In the genomic region with DNA sequence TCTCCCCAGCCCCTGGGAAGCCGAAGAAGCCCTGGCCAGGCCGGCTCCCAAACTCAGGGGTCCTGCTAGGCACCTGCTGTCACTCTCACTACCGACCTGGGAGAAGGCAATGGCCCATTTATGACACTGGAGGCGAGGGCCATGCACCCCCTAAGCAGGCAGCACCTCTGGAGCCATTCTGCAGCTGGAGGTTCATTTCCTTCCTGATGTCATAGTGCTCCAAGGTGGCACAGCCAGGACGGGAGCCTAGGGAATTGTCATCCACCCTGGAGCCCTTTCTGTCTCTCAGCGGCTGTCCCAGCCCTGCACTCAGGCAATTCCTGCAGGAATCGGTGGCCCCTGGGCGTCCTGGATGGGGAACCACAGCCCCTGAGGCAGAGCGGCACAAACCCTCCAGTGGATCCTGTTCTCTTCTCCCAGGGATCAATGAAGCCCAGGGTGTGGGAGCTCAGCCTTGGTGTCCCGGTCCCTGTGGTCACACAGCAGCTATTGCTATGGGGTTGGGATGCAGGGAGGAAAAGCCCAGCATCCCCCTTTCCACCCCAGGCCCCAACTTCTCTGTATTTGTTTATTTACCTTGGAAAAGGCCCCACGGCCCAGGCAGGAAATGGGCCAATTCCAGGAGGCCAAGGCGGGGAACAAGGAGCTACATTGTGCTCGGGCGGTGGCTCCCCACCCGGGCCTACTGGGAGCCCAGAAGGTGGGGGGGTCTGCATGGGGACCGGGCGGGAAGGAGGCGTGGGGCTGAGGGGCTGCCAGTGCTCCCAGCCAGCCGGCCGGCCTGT, we compare ENCODE assay signal across 8 cellular contexts. TPM values are rescaled to one million over a fixed set of nuclear protein-coding genes. Genes with fewer than 3 reads are reported as not detected.
DNase-seq lines count a peak whose midpoint lies in the region; ATAC-seq, FAIRE-seq and TF ChIP-seq lines count a peak whose summit lies in the region.
"Not testable (repeated sequence)": the region's sequence is repeated elsewhere in the genome, so short reads cannot be mapped to it uniquely, and the experiment has no call there.
"Had no signal": no experiment of that assay in that cellular context is flagged by ENCODE, and none has a peak within 500 bp of the region (broad histone marks: within the 10 kb centered on the region; RNA-seq: fewer than 3 reads in every experiment).

No MANE protein-coding gene starts in this region.

- TF ChIP-seq RAD21 in GM12878 (IDR thresholded peaks at IDR 0.05; ENCODE audit: insufficient read depth, low read depth, low read length), result not testable (repeated sequence)

- not testable (repeated sequence) for H3K27ac ChIP-seq in RWPE2 (ENCODE audit: poor library complexity, severe bottlenecking); GM12878 (ENCODE audit: control insufficient read depth, insufficient read depth); right cardiac atrium (ENCODE audit: low read length); lower lobe of right lung; suprapubic skin

- not testable (repeated sequence) for H3K79me2 ChIP-seq in GM12878 (ENCODE audit: control insufficient read depth, insufficient read depth, low read length)

- H3K4me2 ChIP-seq in GM12878 (ENCODE audit: control insufficient read depth, insufficient read depth), result not testable (repeated sequence)

- not testable (repeated sequence) for TF ChIP-seq EP300 in GM12878 (IDR thresholded peaks at IDR 0.05; ENCODE audit: borderline replicate concordance in 1 of 2, control insufficient read depth in 1 of 2, low read depth in 2 of 2, low read length in 2 of 2); suprapubic skin (IDR thresholded peaks at IDR 0.05)

- CTCF ChIA-PET in GM12878 (lab: Yijun Ruan, JAX), result not testable (repeated sequence)

- not testable (repeated sequence) for H3K4me3 ChIP-seq in RWPE2 (ENCODE audit: severe bottlenecking); GM12878; right cardiac atrium (ENCODE audit: low read length); lower lobe of right lung; suprapubic skin

- in situ Hi-C loops in GM12878 (cut with MboI), result not testable (repeated sequence)

- RAD21 ChIA-PET in GM12878 (lab: Charles Lee; ENCODE audit: unreplicated experiment), result not testable (repeated sequence)

- peak; percentile 38 for DNase-seq in RWPE2 (ENCODE audit: low spot score)
- not testable (repeated sequence) for DNase-seq in GM12878 (ENCODE audit: low read depth, low spot score)
- peak; percentile 10 to 81 (median 59) for DNase-seq in head of caudate nucleus
- peak; percentile 70 to 87 (median 82) for DNase-seq in right cardiac atrium
- peak; percentile 32 for DNase-seq in lower lobe of right lung
- DNase-seq in posterior vena cava (ENCODE audit: low spot score), result peak; percentile 49
- DNase-seq in suprapubic skin (ENCODE audit: low spot score in 2 of 2), result peak; percentile 56 to 59

- H3K4me1 ChIP-seq in RWPE2 (ENCODE audit: insufficient read depth, poor library complexity, severe bottlenecking); GM12878 (ENCODE audit: control insufficient read depth, insufficient read depth, low read length); right cardiac atrium (ENCODE audit: control insufficient read depth, insufficient read depth, low read length); lower lobe of right lung; suprapubic skin: not testable (repeated sequence)

- not testable (repeated sequence) for H3K27me3 ChIP-seq in RWPE2 (ENCODE audit: insufficient read depth, poor library complexity, severe bottlenecking); GM12878 (replicated peaks in 1 of 2; ENCODE audit: control insufficient read depth in 2 of 2, insufficient read depth in 2 of 2, low read length in 1 of 2); right cardiac atrium (ENCODE audit: control insufficient read depth, insufficient read depth); lower lobe of right lung (ENCODE audit: low read depth); suprapubic skin

- not testable (repeated sequence) for H3K36me3 ChIP-seq in RWPE2 (ENCODE audit: low read depth); GM12878 (ENCODE audit: control insufficient read depth in 2 of 2, insufficient read depth in 2 of 2, low read length in 1 of 2); lower lobe of right lung; suprapubic skin

- H4K20me1 ChIP-seq in GM12878 (ENCODE audit: control insufficient read depth, insufficient read depth), result not testable (repeated sequence)

- peak; percentile 66 for ATAC-seq in RWPE2 (ENCODE audit: low read depth)
- ATAC-seq in GM12878, result peak; percentile 19; the same call in 2 of the 3 replicates
- ATAC-seq in right cardiac atrium, result peak; percentile 96
- peak; percentile 54 to 67 for ATAC-seq in lower lobe of right lung

- not testable (repeated sequence) for H2AFZ ChIP-seq in GM12878 (ENCODE audit: control insufficient read depth, low read depth, low read length)

- not testable (repeated sequence) for H3K9ac ChIP-seq in GM12878 (ENCODE audit: control insufficient read depth, insufficient read depth, low read length)

- 100% methylated on average over 6 of the region's 20 CpGs for WGBS in GM12878 (ENCODE audit: insufficient coverage, insufficient replicate concordance, low lambda C conversion rate, missing lambda C conversion rate)
- WGBS in right cardiac atrium, result 17% methylated on average over 9 of the region's 20 CpGs
- no CpG with 5 or more reads among the region's 20 CpGs for WGBS in suprapubic skin

- H3K9me3 ChIP-seq in RWPE2 (ENCODE audit: severe bottlenecking); GM12878 (replicated peaks; ENCODE audit: control insufficient read depth, insufficient read depth, low read length); right cardiac atrium (ENCODE audit: control insufficient read depth, low read length); lower lobe of right lung; suprapubic skin: not testable (repeated sequence)

- SMC1A ChIA-PET in GM12878 (lab: Charles Lee; ENCODE audit: uncharacterized antibody, unreplicated experiment), result not testable (repeated sequence)

- not testable (repeated sequence) for FAIRE-seq in GM12878 (lab: Jason Lieb, UNC)

- BruUV-seq in GM12878 (replicated peaks; lab: Mats Ljungman, UMichigan), result not testable (repeated sequence)

- POLR2A ChIA-PET in GM12878 (lab: Charles Lee), result not testable (repeated sequence)

- not testable (repeated sequence) for TF ChIP-seq CTCF in RWPE2 (IDR thresholded peaks at IDR 0.05; ENCODE audit: poor library complexity, severe bottlenecking); GM12878 (IDR thresholded peaks at IDR 0.05 in 2 of 3, conservative IDR thresholded peaks at IDR 0.05 in 1 of 3; ENCODE audit: control insufficient read depth in 2 of 3, extremely low read depth in 1 of 3, insufficient read depth in 1 of 3, low read depth in 3 of 3, low read length in 3 of 3); lower lobe of right lung (IDR thresholded peaks at IDR 0.05); suprapubic skin (IDR thresholded peaks at IDR 0.05)

- not testable (repeated sequence) for TF ChIP-seq POLR2A in GM12878 (IDR thresholded peaks at IDR 0.05; ENCODE audit: low read depth, low read length); suprapubic skin (IDR thresholded peaks at IDR 0.05)

- intact Hi-C loops in GM12878 (cut with micrococcal nuclease; ENCODE audit: unreplicated experiment); head of caudate nucleus (cut with DNase I); right cardiac atrium (cut with DNase I); lower lobe of right lung (cut with DNase I); posterior vena cava (cut with DNase I): not testable (repeated sequence)

RNA-seq across cellular contexts. Expression of gene TRIM74, which starts 20.6 kb away (rescaled TPM):
- 0.93 and 2.3 TPM in 2 replicates for total RNA-seq in GM12878 (2013; cell fraction: nucleolus; rRNA removed)
- total RNA-seq in GM12878 (2014; rRNA removed) (0.11 TPM in 1 of 2 replicates, not detected in the other), GM12878 (2014; rRNA removed; fragmentation: Illumina TruSeq; extraction: Trizol) (not detected in 2 replicates), GM12878 (2021) (0.31 TPM in 1 of 2 replicates, not detected in the other), right cardiac atrium (under 1 TPM in 1 of 4 donors, not detected in 3; 0.53 TPM), lower lobe of right lung (1.1 TPM), posterior vena cava (under 1 TPM in 1 of 2 donors, not detected in 1; 0.33 TPM), suprapubic skin (not detected)
- not detected for polyA plus RNA-seq in GM12878 (2011; ENCODE audit: low read depth)
- polyA plus RNA-seq in GM12878 (2011; rRNA removed) (0.10 and 0.24 TPM in 2 replicates), GM12878 (2014; fragmentation: Illumina TruSeq; extraction: Trizol) (not detected in 2 replicates), GM12878 (2014; fragmentation: Nextera tagmentation; extraction: Ambion mirVana) (not detected), GM12878 (2014; rRNA removed) (0.19 TPM in 1 of 2 replicates, not detected in the other), GM12878 (2016; fragmentation: Nextera tagmentation; extraction: Ambion mirVana) (under 1 TPM; 0.11 to 0.48 TPM), right cardiac atrium (0.27 TPM)
- polyA plus RNA-seq in GM12878 (2011; cell fraction: cytosol; rRNA removed), result not detected in 2 replicates
- polyA plus RNA-seq in GM12878 (2011; cell fraction: nucleus; rRNA removed), result 0.79 and 0.88 TPM in 2 replicates
- 0.37 TPM in 1 of 2 replicates, not detected in the other for polyA plus RNA-seq in GM12878 (2012)
- not detected in 2 replicates for polyA minus RNA-seq in GM12878 (2011; rRNA and poly(A)+ RNA removed)
- not detected in 2 replicates for polyA minus RNA-seq in GM12878 (2011; cell fraction: cytosol; rRNA and poly(A)+ RNA removed)
- polyA minus RNA-seq in GM12878 (2011; cell fraction: nucleus; rRNA and poly(A)+ RNA removed), result not detected in 2 replicates
- total RNA-seq: LHCN-M2 had no signal

RNA-seq across cellular contexts. Expression of gene SPDYE8, which starts 39.7 kb away (rescaled TPM):
- total RNA-seq in GM12878 (2013; cell fraction: nucleolus; rRNA removed), result not detected in 2 replicates
- total RNA-seq in GM12878 (2014; rRNA removed), result not detected in 2 replicates
- not detected in 2 replicates for total RNA-seq in GM12878 (2014; rRNA removed; fragmentation: Illumina TruSeq; extraction: Trizol)
- not detected in 2 replicates for total RNA-seq in GM12878 (2021)
- polyA plus RNA-seq in GM12878 (2011; ENCODE audit: low read depth), result 0.17 TPM
- not detected in 2 replicates for polyA plus RNA-seq in GM12878 (2011; rRNA removed)
- polyA plus RNA-seq in GM12878 (2011; cell fraction: cytosol; rRNA removed), result not detected in 2 replicates
- polyA plus RNA-seq in GM12878 (2011; cell fraction: nucleus; rRNA removed), result not detected in 2 replicates
- 0.14 and 0.27 TPM in 2 replicates for polyA plus RNA-seq in GM12878 (2012)
- polyA plus RNA-seq in GM12878 (2014; fragmentation: Illumina TruSeq; extraction: Trizol), result not detected in 2 replicates
- polyA plus RNA-seq in GM12878 (2014; fragmentation: Nextera tagmentation; extraction: Ambion mirVana), result under 1 TPM in 1 of 2 experiments, not detected in 1; 0.11 TPM
- polyA plus RNA-seq in GM12878 (2014; rRNA removed), result 0.04 TPM in 1 of 2 replicates, not detected in the other
- under 1 TPM; 0.58 to 0.83 TPM for polyA plus RNA-seq in GM12878 (2016; fragmentation: Nextera tagmentation; extraction: Ambion mirVana)
- polyA minus RNA-seq in GM12878 (2011; rRNA and poly(A)+ RNA removed), result not detected in 2 replicates
- polyA minus RNA-seq in GM12878 (2011; cell fraction: cytosol; rRNA and poly(A)+ RNA removed), result not detected in 2 replicates
- not detected in 2 replicates for polyA minus RNA-seq in GM12878 (2011; cell fraction: nucleus; rRNA and poly(A)+ RNA removed)
- not detected for total RNA-seq in right cardiac atrium
- not detected for polyA plus RNA-seq in right cardiac atrium
- total RNA-seq in lower lobe of right lung, result not detected
- total RNA-seq in posterior vena cava, result not detected
- not detected for total RNA-seq in suprapubic skin
- total RNA-seq: LHCN-M2 had no signal

Comparison
In these comparisons a context has a peak if more than half of its experiments do, and no peak if none do; other contexts are left out.
1. ATAC-seq: peak in every context shown above with its lines; median percentile 96 in right cardiac atrium; 66 in RWPE2; 60 in lower lobe of right lung; 19 in GM12878.